In the genomic region with DNA sequence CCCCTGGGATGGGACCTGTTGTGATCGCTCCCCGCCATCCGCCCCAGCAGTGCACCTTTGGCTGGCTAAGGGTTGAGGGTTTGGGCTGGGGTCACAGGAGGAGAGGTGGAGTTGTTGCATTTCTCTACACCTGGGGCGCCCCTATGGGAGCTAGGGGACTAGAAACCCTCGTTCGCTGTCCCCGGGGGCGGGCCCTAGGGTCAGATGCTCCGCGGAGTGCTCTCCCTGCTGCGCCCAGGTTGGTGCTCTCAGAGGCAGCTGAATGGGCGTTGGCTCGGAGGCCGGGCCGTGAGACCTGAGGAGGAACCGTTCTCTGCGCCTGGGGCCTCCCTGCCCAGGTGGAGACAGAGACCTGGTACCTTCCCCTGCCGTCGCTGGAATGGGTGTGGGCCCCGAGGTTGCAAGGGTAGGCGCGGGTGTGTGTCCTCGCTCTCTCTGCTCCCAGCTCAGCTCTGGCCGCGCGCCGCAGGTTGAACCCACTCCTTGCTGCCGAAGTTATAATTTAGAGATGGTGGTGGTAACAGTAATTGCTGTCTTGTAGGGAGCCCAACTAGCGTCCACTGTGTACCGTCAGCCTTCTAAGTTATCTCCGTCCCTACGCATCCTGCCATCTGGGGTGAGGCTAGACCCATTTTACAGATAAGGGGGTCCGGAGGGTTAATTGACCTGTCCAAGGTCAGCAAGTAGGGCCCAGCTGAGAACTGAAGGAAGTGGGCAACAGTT, we compare ENCODE assay signal across 8 cellular contexts. TPM values are rescaled to one million over a fixed set of nuclear protein-coding genes. Genes with fewer than 3 reads are reported as not detected.
DNase-seq lines count a peak whose midpoint lies in the region; ATAC-seq and TF ChIP-seq lines count a peak whose summit lies in the region.

No MANE protein-coding gene starts in this region.

- H3K4me1 ChIP-seq in upper lobe of left lung = peaks cover 23 to 54% (median 42%) of the 10 kb centered on the region in 4 donors

- H3K27ac ChIP-seq in upper lobe of left lung = peak overlapping the region; percentile 57 to 84 (median 76)

- H3K4me1 Mint-ChIP-seq in effector memory CD8-positive, alpha-beta T cell (ENCODE audit: low read depth in 2 of 2) = peaks cover 25 to 33% of the 10 kb centered on the region in 2 donors
- H3K4me1 Mint-ChIP-seq in naive thymus-derived CD8-positive, alpha-beta T cell = peaks cover 21 to 48% (median 41%) of the 10 kb centered on the region in 4 donors

- peak; percentile 54 for DNase-seq in activated CD4-positive, alpha-beta T cell treated with anti-CD3 and anti-CD28 coated beads for 48 hours
- peak in 2 of 3 experiments; percentile 6 to 16 for DNase-seq in effector memory CD8-positive, alpha-beta T cell
- peak; percentile 15 to 72 (median 44) for DNase-seq in naive thymus-derived CD8-positive, alpha-beta T cell
- peak; percentile 52 to 80 for DNase-seq in upper lobe of left lung

- H3K9me3 Mint-ChIP-seq in effector memory CD8-positive, alpha-beta T cell = no peaks in the 10 kb centered on the region
- no peaks in the 10 kb centered on the region for H3K9me3 Mint-ChIP-seq in naive thymus-derived CD8-positive, alpha-beta T cell

- H3K36me3 Mint-ChIP-seq in effector memory CD8-positive, alpha-beta T cell (ENCODE audit: insufficient read depth) = peaks cover 10% of the 10 kb centered on the region
- peaks cover 0 to 2% (median 0%) of the 10 kb centered on the region in 3 donors for H3K36me3 Mint-ChIP-seq in naive thymus-derived CD8-positive, alpha-beta T cell

- no peak for TF ChIP-seq POLR2A in upper lobe of left lung (IDR thresholded peaks at IDR 0.05)

- H3K27me3 Mint-ChIP-seq in effector memory CD8-positive, alpha-beta T cell = no peaks in the 10 kb centered on the region
- no peaks in the 10 kb centered on the region for H3K27me3 Mint-ChIP-seq in naive thymus-derived CD8-positive, alpha-beta T cell

- H3K4me3 ChIP-seq in GM08714 (ENCODE audit: low read length) = peak overlapping the region; percentile 85
- H3K4me3 ChIP-seq in upper lobe of left lung = peak overlapping the region; percentile 66 to 95 (median 86)

- TF ChIP-seq EP300 in upper lobe of left lung (IDR thresholded peaks at IDR 0.05) = no peak

- WGBS in upper lobe of left lung, 2 donors = 18 to 41% methylated on average over 17 to 32 of the region's 33 CpGs

- no peaks in the 10 kb centered on the region for H3K9me3 ChIP-seq in upper lobe of left lung

- peak overlapping the region; percentile 83 to 87 for H3K4me3 Mint-ChIP-seq in effector memory CD8-positive, alpha-beta T cell
- H3K4me3 Mint-ChIP-seq in naive thymus-derived CD8-positive, alpha-beta T cell = peak overlapping the region; percentile 80 to 96 (median 90)

- POLR2A ChIA-PET in naive thymus-derived CD8-positive, alpha-beta T cell (lab: Charles Lee) = interaction anchor here (0.6 to 3.0 kb wide), 11 partner anchors 72 to 297 kb away, joined by 3 to 24 read pairs (median 4); a partner anchor contains a TSS

- peak overlapping the region in 1 of 2 donors; percentile 35 for H3K27ac Mint-ChIP-seq in effector memory CD8-positive, alpha-beta T cell
- H3K27ac Mint-ChIP-seq in naive thymus-derived CD8-positive, alpha-beta T cell = peak overlapping the region; percentile 33 to 94 (median 86)

- no peaks in the 10 kb centered on the region for H3K36me3 ChIP-seq in upper lobe of left lung

- TF ChIP-seq CTCF in upper lobe of left lung (IDR thresholded peaks at IDR 0.05) = no peak

- H3K27me3 ChIP-seq in upper lobe of left lung = no peaks in the 10 kb centered on the region

- ATAC-seq in HG03066 (IDR thresholded peaks at IDR 0.05; ENCODE audit: low read depth, unreplicated experiment) (peak; percentile 21), upper lobe of left lung (ENCODE audit: low FRiP score in 2 of 2) (peak; percentile 13 to 31), GM18909 (IDR thresholded peaks at IDR 0.05; ENCODE audit: poor library complexity, unreplicated experiment) (no peak), GM21619 (IDR thresholded peaks at IDR 0.05; ENCODE audit: unreplicated experiment) (no peak)
- ATAC-seq in effector memory CD8-positive, alpha-beta T cell (replicated peaks) = peak; percentile 11
- ATAC-seq in naive thymus-derived CD8-positive, alpha-beta T cell = peak; percentile 50

RNA-seq across cellular contexts. Expression of a gene that starts 1.0 kb away (rescaled TPM):
- total RNA-seq in naive thymus-derived CD8-positive, alpha-beta T cell = 10 to 100 TPM; 75.2 to 76.7 TPM
- polyA plus RNA-seq in naive thymus-derived CD8-positive, alpha-beta T cell = 10 to 100 TPM; 11.8 to 32.2 (median 24.4) TPM
- 100 to 1,000 TPM; 101 to 193 (median 127) TPM for total RNA-seq in upper lobe of left lung

Comparison
In these comparisons a context has a peak if more than half of its experiments do, and no peak if none do; other contexts are left out.
1. ATAC-seq: peak in HG03066 (single experiment), effector memory CD8-positive, alpha-beta T cell (single experiment), naive thymus-derived CD8-positive, alpha-beta T cell (2 of 2) and upper lobe of left lung (2 of 2); none in GM18909 (single experiment) and GM21619 (single experiment).
2. DNase-seq: peak in every context shown above with its lines; median percentile 66 in upper lobe of left lung; 54 in activated CD4-positive, alpha-beta T cell treated with anti-CD3 and anti-CD28 coated beads for 48 hours; 44 in naive thymus-derived CD8-positive, alpha-beta T cell; 11 in effector memory CD8-positive, alpha-beta T cell.